ENCODE assay signal across 11 cellular contexts in the genomic region with DNA sequence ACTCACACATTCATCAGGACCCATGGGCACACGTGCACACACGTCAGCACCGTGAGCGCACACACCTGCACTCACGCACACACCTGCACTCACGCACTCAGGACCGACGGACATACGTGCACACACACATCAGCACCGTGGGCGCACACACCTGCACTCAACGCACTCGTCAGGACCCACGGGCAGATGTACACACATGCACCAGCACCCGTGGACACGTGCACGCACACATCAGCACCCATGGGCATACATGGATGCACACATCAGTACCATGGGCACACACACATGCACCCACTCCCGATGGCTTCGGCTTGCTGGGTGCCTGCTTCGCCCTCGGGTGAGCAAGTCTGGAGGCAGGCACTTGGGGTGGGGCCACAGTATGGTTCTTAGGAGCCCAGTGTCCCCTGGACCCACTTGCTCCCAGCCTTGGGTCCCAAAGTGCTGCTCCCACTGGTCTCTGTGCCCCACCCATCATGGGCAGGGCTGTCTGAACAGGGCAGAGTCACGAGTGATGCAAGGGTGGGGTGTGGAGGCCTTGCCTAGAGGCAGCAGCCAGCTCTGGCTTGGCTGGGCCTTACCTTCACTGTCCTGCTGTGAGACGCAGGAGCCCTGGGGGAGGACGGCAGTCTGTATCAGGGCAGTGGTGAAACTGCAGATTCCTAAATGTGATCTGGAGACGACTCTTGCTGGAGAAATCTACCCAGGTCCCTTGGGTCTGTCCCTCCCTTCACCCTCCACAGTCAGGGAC. TPM values are rescaled to one million over a fixed set of nuclear protein-coding genes. Genes with fewer than 3 reads are reported as not detected.
DNase-seq lines count a peak whose midpoint lies in the region; ATAC-seq and TF ChIP-seq lines count a peak whose summit lies in the region.
"Had no signal": no experiment of that assay in that cellular context is flagged by ENCODE, and none has a peak within 500 bp of the region (broad histone marks: within the 10 kb centered on the region; RNA-seq: fewer than 3 reads in every experiment).

No MANE protein-coding gene starts in this region.

- H3K27me3 ChIP-seq in gastroesophageal sphincter (no peaks in the 10 kb centered on the region), Peyer's patch (no peaks in the 10 kb centered on the region)

- H3K9me3 ChIP-seq in gastroesophageal sphincter: no peaks in the 10 kb centered on the region
- no peaks in the 10 kb centered on the region for H3K9me3 ChIP-seq in Peyer's patch

- DNase-seq in stimulated activated naive CD8-positive, alpha-beta T cell treated with anti-CD3 and anti-CD28 coated beads, Interleukin-15, amount 100 ng/mL, for 72 hours: no peak
- DNase-seq in natural killer cell treated with Interleukin-12 subunit alpha and Interleukin-12 subunit beta and Interleukin-15 and Interleukin-18, amount 100 ng/mL, for 72 hours (ENCODE audit: low spot score): peak; percentile 51
- no peak for DNase-seq in HuH-7.5 (ENCODE audit: low spot score)
- DNase-seq in T1000 (lab: John Stamatoyannopoulos, UW): no peak
- no peak for DNase-seq in Peyer's patch
- no peak for DNase-seq in inferior parietal cortex (ENCODE audit: extremely low spot score)
- DNase-seq: activated CD4-positive, alpha-beta T cell treated with anti-CD3 and anti-CD28 coated beads, Interleukin-2, amount 50 U/mL, for 4 hours; anterior cingulate cortex; stimulated activated CD4-positive, alpha-beta T cell treated with anti-CD3 and anti-CD28 coated beads, Interleukin-4, amount 100 ng/mL, for 4 hours had no signal

- peak overlapping the region in 3 of 4 donors; percentile 80 to 82 (median 81) for H3K27ac ChIP-seq in gastroesophageal sphincter
- peak overlapping the region in 2 of 4 donors; percentile 52 to 69 for H3K27ac ChIP-seq in Peyer's patch

- WGBS in gastroesophageal sphincter (ENCODE audit: low coverage in 1 of 2), 2 donors: 61% methylated on average over 14 of the region's 25 CpGs; no CpG with 5 or more reads in 1 of the 2 donors

- no peak for ATAC-seq in stimulated activated naive CD8-positive, alpha-beta T cell treated with anti-CD3 and anti-CD28 coated beads, Interleukin-15, amount 100 ng/mL, for 72 hours
- ATAC-seq in gastroesophageal sphincter: peak; percentile 68
- ATAC-seq in natural killer cell treated with Interleukin-12 subunit alpha and Interleukin-12 subunit beta and Interleukin-15 and Interleukin-18, amount 100 ng/mL, for 72 hours: no peak

- no peaks in the 10 kb centered on the region for H3K9me3 Mint-ChIP-seq in stimulated activated naive CD8-positive, alpha-beta T cell treated with anti-CD3 and anti-CD28 coated beads, Interleukin-15, Interleukin-2, amounts not matched to agents 100 ng/mL and 50 ng/mL, for 24 hours
- H3K9me3 Mint-ChIP-seq in stimulated activated naive CD8-positive, alpha-beta T cell treated with anti-CD3 and anti-CD28 coated beads, Interleukin-15, amount 100 ng/mL, for 72 hours: no peaks in the 10 kb centered on the region
- no peaks in the 10 kb centered on the region for H3K9me3 Mint-ChIP-seq in natural killer cell treated with Interleukin-12 subunit alpha and Interleukin-12 subunit beta and Interleukin-15 and Interleukin-18, amount 100 ng/mL, for 72 hours

- TF ChIP-seq CTCF in gastroesophageal sphincter (IDR thresholded peaks at IDR 0.05) (no peak), Peyer's patch (IDR thresholded peaks at IDR 0.05) (no peak)

- peak overlapping the region; percentile 16 for H3K27ac Mint-ChIP-seq in stimulated activated naive CD8-positive, alpha-beta T cell treated with anti-CD3 and anti-CD28 coated beads, Interleukin-15, Interleukin-2, amounts not matched to agents 100 ng/mL and 50 ng/mL, for 24 hours
- peak overlapping the region in 1 of 2 donors; percentile 59 for H3K27ac Mint-ChIP-seq in stimulated activated naive CD8-positive, alpha-beta T cell treated with anti-CD3 and anti-CD28 coated beads, Interleukin-15, amount 100 ng/mL, for 72 hours
- H3K27ac Mint-ChIP-seq in natural killer cell treated with Interleukin-12 subunit alpha and Interleukin-12 subunit beta and Interleukin-15 and Interleukin-18, amount 100 ng/mL, for 72 hours: peak overlapping the region in 1 of 2 donors; percentile 58

- no peak for TF ChIP-seq EP300 in gastroesophageal sphincter (IDR thresholded peaks at IDR 0.05)

- peaks cover 12% of the 10 kb centered on the region for H3K36me3 Mint-ChIP-seq in stimulated activated naive CD8-positive, alpha-beta T cell treated with anti-CD3 and anti-CD28 coated beads, Interleukin-15, Interleukin-2, amounts not matched to agents 100 ng/mL and 50 ng/mL, for 24 hours (ENCODE audit: low read depth)
- H3K36me3 Mint-ChIP-seq in natural killer cell treated with Interleukin-12 subunit alpha and Interleukin-12 subunit beta and Interleukin-15 and Interleukin-18, amount 100 ng/mL, for 72 hours: no peaks in the 10 kb centered on the region

- H3K4me1 ChIP-seq in gastroesophageal sphincter (peaks cover 9 to 81% (median 72%) of the 10 kb centered on the region in 3 donors), Peyer's patch (peaks cover 6 to 69% (median 11%) of the 10 kb centered on the region in 4 donors)

- peaks cover 58% of the 10 kb centered on the region for H3K4me1 Mint-ChIP-seq in stimulated activated naive CD8-positive, alpha-beta T cell treated with anti-CD3 and anti-CD28 coated beads, Interleukin-15, Interleukin-2, amounts not matched to agents 100 ng/mL and 50 ng/mL, for 24 hours (ENCODE audit: low read depth)
- peaks cover 74% of the 10 kb centered on the region for H3K4me1 Mint-ChIP-seq in stimulated activated naive CD8-positive, alpha-beta T cell treated with anti-CD3 and anti-CD28 coated beads, Interleukin-15, amount 100 ng/mL, for 72 hours
- peaks cover 13 to 15% of the 10 kb centered on the region in 2 donors for H3K4me1 Mint-ChIP-seq in natural killer cell treated with Interleukin-12 subunit alpha and Interleukin-12 subunit beta and Interleukin-15 and Interleukin-18, amount 100 ng/mL, for 72 hours (ENCODE audit: low read depth in 2 of 2)

- H3K36me3 ChIP-seq in gastroesophageal sphincter (peaks cover 0 to 4% of the 10 kb centered on the region in 2 donors), Peyer's patch (no peaks in the 10 kb centered on the region)

- H3K4me3 Mint-ChIP-seq in stimulated activated naive CD8-positive, alpha-beta T cell treated with anti-CD3 and anti-CD28 coated beads, Interleukin-15, Interleukin-2, amounts not matched to agents 100 ng/mL and 50 ng/mL, for 24 hours: no peak overlapping the region
- H3K4me3 Mint-ChIP-seq in stimulated activated naive CD8-positive, alpha-beta T cell treated with anti-CD3 and anti-CD28 coated beads, Interleukin-15, amount 100 ng/mL, for 72 hours: no peak overlapping the region
- no peak overlapping the region for H3K4me3 Mint-ChIP-seq in natural killer cell treated with Interleukin-12 subunit alpha and Interleukin-12 subunit beta and Interleukin-15 and Interleukin-18, amount 100 ng/mL, for 72 hours

- no peaks in the 10 kb centered on the region for H3K27me3 Mint-ChIP-seq in stimulated activated naive CD8-positive, alpha-beta T cell treated with anti-CD3 and anti-CD28 coated beads, Interleukin-15, Interleukin-2, amounts not matched to agents 100 ng/mL and 50 ng/mL, for 24 hours
- H3K27me3 Mint-ChIP-seq in stimulated activated naive CD8-positive, alpha-beta T cell treated with anti-CD3 and anti-CD28 coated beads, Interleukin-15, amount 100 ng/mL, for 72 hours: no peaks in the 10 kb centered on the region
- no peaks in the 10 kb centered on the region for H3K27me3 Mint-ChIP-seq in natural killer cell treated with Interleukin-12 subunit alpha and Interleukin-12 subunit beta and Interleukin-15 and Interleukin-18, amount 100 ng/mL, for 72 hours

- TF ChIP-seq POLR2A in gastroesophageal sphincter (IDR thresholded peaks at IDR 0.05) (no peak), Peyer's patch (IDR thresholded peaks at IDR 0.05) (no peak)

- H3K4me3 ChIP-seq in gastroesophageal sphincter: no peak overlapping the region
- H3K4me3 ChIP-seq in Peyer's patch: no peak overlapping the region

RNA-seq across cellular contexts. Expression of a gene that starts 49.8 kb away (rescaled TPM):
- total RNA-seq in gastroesophageal sphincter: 100 to 1,000 TPM in 1 of 4 donors, 10 to 100 TPM in 3; 60.2 to 157 (median 79.0) TPM
- total RNA-seq in natural killer cell treated with Interleukin-12 subunit alpha and Interleukin-12 subunit beta and Interleukin-15 and Interleukin-18, amount 100 ng/mL, for 72 hours: 10 to 100 TPM; 16.5 to 42.7 TPM
- 10 to 100 TPM; 20.1 to 41.5 (median 37.1) TPM for total RNA-seq in Peyer's patch
